ENCODE assay signal across 7 cellular contexts in the genomic region with DNA sequence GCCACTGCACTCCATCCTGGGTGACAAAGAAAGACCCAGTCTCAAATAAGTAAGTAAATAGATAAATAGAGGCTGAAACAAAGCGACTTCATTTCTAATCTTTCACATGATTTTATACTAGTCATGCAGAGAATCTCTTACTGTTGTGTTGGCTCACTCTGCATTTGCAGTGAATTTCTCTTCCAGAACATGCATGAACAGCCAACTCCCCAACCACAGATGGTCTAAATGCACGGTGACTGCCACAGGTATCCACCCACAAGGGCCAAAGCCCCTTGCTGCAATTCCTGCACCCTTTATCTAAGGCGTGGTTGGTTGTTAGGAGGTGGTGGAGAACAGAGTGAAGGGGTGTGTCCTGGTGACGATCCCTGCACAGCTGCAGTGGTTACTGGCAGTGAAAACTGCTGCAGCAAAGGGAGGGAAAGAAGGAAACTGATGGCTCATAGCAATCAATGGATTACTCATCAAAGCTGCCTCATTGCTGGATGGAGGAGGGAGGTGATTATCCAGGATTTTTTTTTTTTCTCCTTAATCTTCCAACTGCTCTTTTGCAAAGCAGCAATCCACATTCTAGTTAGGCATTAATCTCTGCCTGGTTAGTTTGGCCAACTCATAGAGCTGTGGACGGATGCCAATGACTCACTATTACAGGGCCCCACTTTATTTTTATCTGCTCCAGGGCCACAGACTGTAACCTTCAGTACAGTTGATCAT. TPM values are rescaled to one million over a fixed set of nuclear protein-coding genes. Genes with fewer than 3 reads are reported as not detected.
A peak's percentile ranks its signal among the peaks of the same experiment; 100 is the strongest.
DNase-seq lines count a peak whose midpoint lies in the region; ATAC-seq, FAIRE-seq and TF ChIP-seq lines count a peak whose summit lies in the region.

No MANE protein-coding gene starts in this region.

- DNase-seq in GM12865 (ENCODE audit: low read depth) (peak; percentile 45), LoVo (ENCODE audit: low spot score) (peak; percentile 86), GM12878 (ENCODE audit: low read depth, low spot score) (peak; percentile 43), left kidney (ENCODE audit: low read depth, low spot score) (peak; percentile 44), vagina (ENCODE audit: extremely low spot score in 2 of 2) (no peak), H7 (no peak)

- no peak for TF ChIP-seq CTCF in GM12865 (IDR thresholded peaks at IDR 0.05; ENCODE audit: insufficient read depth, low read depth, low read length, missing control alignments)
- TF ChIP-seq CTCF in GM12878 (IDR thresholded peaks at IDR 0.05 in 2 of 3, conservative IDR thresholded peaks at IDR 0.05 in 1 of 3; ENCODE audit: control insufficient read depth in 2 of 3, extremely low read depth in 1 of 3, insufficient read depth in 1 of 3, low read depth in 3 of 3, low read length in 3 of 3), result no peak
- no peak for TF ChIP-seq CTCF in vagina (IDR thresholded peaks at IDR 0.05)

- POLR2A ChIA-PET in GM12878 (lab: Charles Lee), result interaction anchor here (0.6 to 5.3 kb wide), 10 partner anchors 8 to 251 kb away, joined by 3 to 44 read pairs (median 6); a partner anchor contains a TSS

- peak overlapping the region; percentile 35 for H3K9ac ChIP-seq in GM12878 (ENCODE audit: control insufficient read depth, insufficient read depth, low read length)

- H3K27ac ChIP-seq in GM12878 (ENCODE audit: control insufficient read depth, insufficient read depth) (peak overlapping the region; percentile 59), vagina (peak overlapping the region; percentile 30)

- RAD21 ChIA-PET in GM12878 (lab: Charles Lee; ENCODE audit: unreplicated experiment), result interaction anchor here (0.6 to 6.1 kb wide), 14 partner anchors 8 to 258 kb away, joined by 3 to 193 read pairs (median 12); a partner anchor contains a TSS

- H3K4me3 ChIP-seq in GM12865 (ENCODE audit: low read depth, low read length) (no peak overlapping the region), GM12878 (peak overlapping the region; percentile 28; the same call in 1 of the 2 replicates), vagina (no peak overlapping the region), H7 (ENCODE audit: insufficient read depth, low read depth, low read length) (no peak overlapping the region)

- H2AFZ ChIP-seq in GM12878 (ENCODE audit: control insufficient read depth, low read depth, low read length), result peak overlapping the region; percentile 11

- FAIRE-seq in GM12878 (lab: Jason Lieb, UNC), result peak; percentile 75

- H3K4me2 ChIP-seq in GM12878 (ENCODE audit: control insufficient read depth, insufficient read depth), result peak overlapping the region; percentile 68

- no peak for TF ChIP-seq RAD21 in GM12878 (IDR thresholded peaks at IDR 0.05; ENCODE audit: insufficient read depth, low read depth, low read length)

- CTCF ChIA-PET in GM12878 (lab: Yijun Ruan, JAX), result interaction anchor here (1.2 to 4.9 kb wide), 9 partner anchors 8 to 259 kb away, joined by 3 to 52 read pairs (median 7); no protein-coding TSS in a partner anchor

- no TSS peak for BruUV-seq in GM12878 (replicated peaks; lab: Mats Ljungman, UMichigan)

- ATAC-seq in GM21528 (IDR thresholded peaks at IDR 0.05; ENCODE audit: low FRiP score, unreplicated experiment) (peak; percentile 43), GM12878 (peak; percentile 66)

- SMC1A ChIA-PET in GM12878 (lab: Charles Lee; ENCODE audit: uncharacterized antibody, unreplicated experiment), result interaction anchor here (0.6 to 14.7 kb wide), 13 partner anchors 11 to 249 kb away, joined by 3 to 338 read pairs (median 14); no protein-coding TSS in a partner anchor

- in situ Hi-C loops in GM12878 (cut with MboI), result loop anchor here (5.0 to 25.0 kb wide), 2 partner anchors 255 to 1535 kb away; a partner anchor contains a TSS

- H3K9me3 ChIP-seq in GM12878 (replicated peaks; ENCODE audit: control insufficient read depth, insufficient read depth, low read length) (no peaks in the 10 kb centered on the region; the same call in 2 of the 3 replicates), vagina (no peaks in the 10 kb centered on the region)

- no peaks in the 10 kb centered on the region for H3K27me3 ChIP-seq in GM12878 (replicated peaks in 1 of 2; ENCODE audit: control insufficient read depth in 2 of 2, insufficient read depth in 2 of 2, low read length in 1 of 2)
- no peaks in the 10 kb centered on the region for H3K27me3 ChIP-seq in vagina
- H3K27me3 ChIP-seq in H7 (ENCODE audit: control insufficient read depth, insufficient read depth, low read length), result no peaks in the 10 kb centered on the region

- intact Hi-C loops in GM12878 (cut with micrococcal nuclease; ENCODE audit: unreplicated experiment), result loop anchor here (1.0 to 5.0 kb wide), 8 partner anchors 19 to 259 kb away; no protein-coding TSS in a partner anchor
- intact Hi-C loops in vagina (cut with DNase I), result no loop called here

- no peak for TF ChIP-seq POLR2A in GM12878 (IDR thresholded peaks at IDR 0.05; ENCODE audit: low read depth, low read length)
- no peak for TF ChIP-seq POLR2A in vagina (IDR thresholded peaks at IDR 0.05)

- H3K4me1 ChIP-seq in GM12878 (ENCODE audit: control insufficient read depth, insufficient read depth, low read length) (peaks cover 20% of the 10 kb centered on the region), vagina (peaks cover 28% of the 10 kb centered on the region)

- no peaks in the 10 kb centered on the region for H3K36me3 ChIP-seq in GM12878 (ENCODE audit: control insufficient read depth in 2 of 2, insufficient read depth in 2 of 2, low read length in 1 of 2)
- H3K36me3 ChIP-seq in vagina, result no peaks in the 10 kb centered on the region
- no peaks in the 10 kb centered on the region for H3K36me3 ChIP-seq in H7 (replicated peaks; ENCODE audit: control insufficient read depth, insufficient read depth, low read length)

- TF ChIP-seq EP300 in GM12878 (IDR thresholded peaks at IDR 0.05; ENCODE audit: borderline replicate concordance in 1 of 2, control insufficient read depth in 1 of 2, low read depth in 2 of 2, low read length in 2 of 2), result 0 out of 4 replicates have a peak, but pooled peaks of 1 of the 2 experiments have one; percentile 31

- no peaks in the 10 kb centered on the region for H3K79me2 ChIP-seq in GM12878 (ENCODE audit: control insufficient read depth, insufficient read depth, low read length)

- 15% methylated on average over 5 of the region's 5 CpGs for WGBS in GM12878 (ENCODE audit: insufficient coverage, insufficient replicate concordance, low lambda C conversion rate, missing lambda C conversion rate)

- no peaks in the 10 kb centered on the region for H4K20me1 ChIP-seq in GM12878 (ENCODE audit: control insufficient read depth, insufficient read depth)

TF ChIP-seq in GM12878, 131 proteins besides CTCF, POLR2A, EP300 and RAD21 (continues in another document):
- TF ChIP-seq DPF2 (IDR thresholded peaks at IDR 0.05), result no peak
- TF ChIP-seq, protein P1, sequence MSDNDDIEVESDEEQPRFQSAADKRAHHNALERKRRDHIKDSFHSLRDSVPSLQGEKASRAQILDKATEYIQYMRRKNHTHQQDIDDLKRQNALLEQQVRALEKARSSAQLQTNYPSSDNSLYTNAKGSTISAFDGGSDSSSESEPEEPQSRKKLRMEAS (IDR thresholded peaks at IDR 0.05; ENCODE audit: low read depth, low read length), result no peak
- TF ChIP-seq, protein P2, sequence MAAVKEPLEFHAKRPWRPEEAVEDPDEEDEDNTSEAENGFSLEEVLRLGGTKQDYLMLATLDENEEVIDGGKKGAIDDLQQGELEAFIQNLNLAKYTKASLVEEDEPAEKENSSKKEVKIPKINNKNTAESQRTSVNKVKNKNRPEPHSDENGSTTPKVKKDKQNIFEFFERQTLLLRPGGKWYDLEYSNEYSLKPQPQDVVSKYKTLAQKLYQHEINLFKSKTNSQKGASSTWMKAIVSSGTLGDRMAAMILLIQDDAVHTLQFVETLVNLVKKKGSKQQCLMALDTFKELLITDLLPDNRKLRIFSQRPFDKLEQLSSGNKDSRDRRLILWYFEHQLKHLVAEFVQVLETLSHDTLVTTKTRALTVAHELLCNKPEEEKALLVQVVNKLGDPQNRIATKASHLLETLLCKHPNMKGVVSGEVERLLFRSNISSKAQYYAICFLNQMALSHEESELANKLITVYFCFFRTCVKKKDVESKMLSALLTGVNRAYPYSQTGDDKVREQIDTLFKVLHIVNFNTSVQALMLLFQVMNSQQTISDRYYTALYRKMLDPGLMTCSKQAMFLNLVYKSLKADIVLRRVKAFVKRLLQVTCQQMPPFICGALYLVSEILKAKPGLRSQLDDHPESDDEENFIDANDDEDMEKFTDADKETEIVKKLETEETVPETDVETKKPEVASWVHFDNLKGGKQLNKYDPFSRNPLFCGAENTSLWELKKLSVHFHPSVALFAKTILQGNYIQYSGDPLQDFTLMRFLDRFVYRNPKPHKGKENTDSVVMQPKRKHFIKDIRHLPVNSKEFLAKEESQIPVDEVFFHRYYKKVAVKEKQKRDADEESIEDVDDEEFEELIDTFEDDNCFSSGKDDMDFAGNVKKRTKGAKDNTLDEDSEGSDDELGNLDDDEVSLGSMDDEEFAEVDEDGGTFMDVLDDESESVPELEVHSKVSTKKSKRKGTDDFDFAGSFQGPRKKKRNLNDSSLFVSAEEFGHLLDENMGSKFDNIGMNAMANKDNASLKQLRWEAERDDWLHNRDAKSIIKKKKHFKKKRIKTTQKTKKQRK (IDR thresholded peaks at IDR 0.05; ENCODE audit: low read depth, low read length), result no peak

RNA-seq across cellular contexts. Expression of a gene that starts 50.6 kb away (rescaled TPM):
- total RNA-seq in GM12878 (2013; cell fraction: nucleolus; rRNA removed), result 13.4 and 13.7 TPM in 2 replicates
- total RNA-seq in GM12878 (2014; rRNA removed) (5.5 and 7.3 TPM in 2 replicates), GM12878 (2014; rRNA removed; fragmentation: Illumina TruSeq; extraction: Trizol) (9.2 and 11.2 TPM in 2 replicates), GM12878 (2021) (6.7 and 7.4 TPM in 2 replicates), vagina (7.6 TPM)
- polyA plus RNA-seq in GM12878 (2011; ENCODE audit: low read depth), result 2.4 TPM
- polyA plus RNA-seq in GM12878 (2011; rRNA removed) (8.9 and 13.9 TPM in 2 replicates), GM12878 (2014; fragmentation: Illumina TruSeq; extraction: Trizol) (12.5 and 14.0 TPM in 2 replicates), GM12878 (2014; fragmentation: Nextera tagmentation; extraction: Ambion mirVana) (10 to 100 TPM; 13.5 to 17.3 TPM), GM12878 (2014; rRNA removed) (8.0 and 10.1 TPM in 2 replicates), GM12878 (2016; fragmentation: Nextera tagmentation; extraction: Ambion mirVana) (10 to 100 TPM; 13.8 to 14.2 TPM)
- polyA plus RNA-seq in GM12878 (2011; cell fraction: cytosol; rRNA removed), result 5.3 TPM in 2 replicates
- polyA plus RNA-seq in GM12878 (2011; cell fraction: nucleus; rRNA removed), result 3.0 and 3.8 TPM in 2 replicates
- polyA plus RNA-seq in GM12878 (2012), result 1.4 and 1.9 TPM in 2 replicates
- 5.7 and 9.3 TPM in 2 replicates for polyA minus RNA-seq in GM12878 (2011; rRNA and poly(A)+ RNA removed)
- 3.4 TPM in 1 of 2 replicates, not detected in the other for polyA minus RNA-seq in GM12878 (2011; cell fraction: cytosol; rRNA and poly(A)+ RNA removed)
- polyA minus RNA-seq in GM12878 (2011; cell fraction: nucleus; rRNA and poly(A)+ RNA removed), result 1.6 and 2.2 TPM in 2 replicates
- 12.5 and 13.4 TPM in 2 replicates for total RNA-seq in H7 (2014; rRNA removed; shearing (Covaris generic))

Comparison
In these comparisons a context has a peak if more than half of its experiments do, and no peak if none do; other contexts are left out.
1. DNase-seq: peak in GM12865 (single experiment), LoVo (single experiment), GM12878 (single experiment) and left kidney (single experiment); none in vagina (0 of 2) and H7 (single experiment).